Comparison of ENCODE assay signal across 1 cellular context in genomic region chr15:100598655-100599054, GRCh38.
TF ChIP-seq lines count a peak whose summit lies in the region.

No MANE protein-coding gene starts in this region.

TF ChIP-seq in H1, 55 proteins besides CTCF, POLR2A, EP300 and RAD21:
- no peak for TF ChIP-seq ATF3 (IDR thresholded peaks at IDR 0.05; ENCODE audit: insufficient read depth, low read depth, low read length)
- no peak for TF ChIP-seq CHD2 (IDR thresholded peaks at IDR 0.05; ENCODE audit: low read length)
- TF ChIP-seq MAFK (IDR thresholded peaks at IDR 0.05; ENCODE audit: low read depth, low read length): no peak
- TF ChIP-seq RNF2 (IDR thresholded peaks at IDR 0.05; ENCODE audit: borderline replicate concordance, low read depth, low read length, missing control alignments, poor library complexity, severe bottlenecking): no peak
- TF ChIP-seq NANOG (IDR thresholded peaks at IDR 0.05; ENCODE audit: insufficient read depth, low read depth, low read length, poor library complexity, severe bottlenecking): no peak
- no peak for TF ChIP-seq CBX8 (IDR thresholded peaks at IDR 0.05; ENCODE audit: borderline replicate concordance, low read depth, low read length)
- TF ChIP-seq NRF1 (IDR thresholded peaks at IDR 0.05; ENCODE audit: low read depth, low read length): no peak
- no peak for TF ChIP-seq KDM4A (IDR thresholded peaks at IDR 0.05; ENCODE audit: low read depth, low read length, severe bottlenecking)
- TF ChIP-seq CHD1 (IDR thresholded peaks at IDR 0.05; ENCODE audit: low read depth, low read length): no peak
